Comparison of ENCODE assay signal across 18 cellular contexts in the genomic region with DNA sequence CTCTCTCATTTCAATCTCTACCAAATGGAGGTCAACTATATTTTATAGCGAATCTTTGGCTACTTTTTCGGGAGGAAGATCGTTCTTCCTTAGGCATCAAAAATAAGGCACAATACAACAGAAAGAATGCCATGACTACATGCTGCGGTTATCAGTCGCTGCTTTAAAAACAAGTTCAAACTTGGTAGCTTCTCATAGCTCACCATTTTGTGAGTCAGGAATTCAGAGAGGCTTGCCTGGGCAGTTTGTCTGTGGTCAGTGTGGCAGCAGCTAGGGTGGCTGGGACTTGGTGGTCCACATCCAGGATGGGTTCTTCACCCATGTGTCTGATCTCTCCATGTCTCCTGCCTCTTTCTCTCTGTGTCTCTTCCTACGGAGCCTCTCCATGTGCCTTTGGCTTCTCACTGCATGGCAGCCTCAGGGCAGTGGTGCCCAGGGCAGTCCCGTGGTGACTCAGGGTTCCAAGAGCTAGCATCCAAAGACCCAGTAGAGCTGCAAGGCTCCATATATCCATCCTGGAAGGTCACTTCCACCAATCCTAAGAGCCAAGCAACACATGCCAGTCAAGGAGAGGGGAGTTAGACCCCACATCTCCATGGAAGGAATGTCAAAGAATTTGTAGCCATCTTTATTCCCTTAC. TPM values are rescaled to one million over a fixed set of nuclear protein-coding genes. Genes with fewer than 3 reads are reported as not detected.
"Had no signal": no experiment of that assay in that cellular context is flagged by ENCODE, and none has a peak within 500 bp of the region (broad histone marks: within the 10 kb centered on the region; RNA-seq: fewer than 3 reads in every experiment).

No MANE protein-coding gene starts in this region.

- H3K4me3 ChIP-seq: gastroesophageal sphincter, spleen, thyroid gland had no signal

- H2AFZ ChIP-seq: parathyroid adenoma had no signal

- H3K36me3 Mint-ChIP-seq: natural killer cell, WTC11 had no signal

- H3K4me2 ChIP-seq: SK-N-SH had no signal

- ATAC-seq: activated CD4-positive, alpha-beta T cell treated with anti-CD3 and anti-CD28 coated beads for 36 hours; gastroesophageal sphincter; natural killer cell; sciatic nerve; WTC11 had no signal

- H3K27ac ChIP-seq: gastroesophageal sphincter, parathyroid adenoma, spleen, thyroid gland had no signal

- H3K27me3 ChIP-seq: gastroesophageal sphincter, spleen, thyroid gland had no signal

- H3K4me1 ChIP-seq: gastroesophageal sphincter, parathyroid adenoma, thyroid gland had no signal

- H3K4me3 Mint-ChIP-seq: activated CD4-positive, alpha-beta T cell treated with anti-CD3 and anti-CD28 coated beads for 36 hours; activated naive CD4-positive, alpha-beta T cell treated with anti-CD3 and anti-CD28 coated beads, Interleukin-2, amount 50 U/mL, for 24 hours; dendritic cell treated with granulocyte-macrophage colony-stimulating factor and Interleukin-4, amounts not matched to agents 40 ng/mL and 50 ng/mL, for 4 days; natural killer cell; T-helper 2 cell treated with Interferon-gamma antibody and Interleukin-4, amounts not matched to agents 5 μg/mL and 100 μg/mL, for 36 hours; WTC11 had no signal

- H3K27me3 Mint-ChIP-seq: activated CD4-positive, alpha-beta T cell treated with anti-CD3 and anti-CD28 coated beads for 36 hours; activated naive CD4-positive, alpha-beta T cell treated with anti-CD3 and anti-CD28 coated beads, Interleukin-2, amount 50 U/mL, for 24 hours had no signal

- H3K36me3 ChIP-seq: gastroesophageal sphincter, thyroid gland had no signal

- H3K9me3 ChIP-seq: gastroesophageal sphincter, SK-N-SH, spleen, thyroid gland had no signal

- DNase-seq: activated CD4-positive, alpha-beta T cell treated with anti-CD3 and anti-CD28 coated beads for 36 hours; activated CD4-positive, alpha-beta T cell treated with anti-CD3 and anti-CD28 coated beads, Interleukin-2, amount 50 U/mL, for 48 hours; activated effector memory CD4-positive, alpha-beta T cell treated with anti-CD3 and anti-CD28 coated beads, Interleukin-2, amount 50 U/mL, for 16 hours; effector memory CD4-positive, alpha-beta T cell; natural killer cell; SK-N-SH; spleen; stimulated activated naive CD4-positive, alpha-beta T cell; thyroid gland had no signal

- H3K79me2 ChIP-seq: parathyroid adenoma had no signal

- H3K9me3 Mint-ChIP-seq: activated naive CD4-positive, alpha-beta T cell treated with anti-CD3 and anti-CD28 coated beads, Interleukin-2, amount 50 U/mL, for 24 hours; dendritic cell treated with granulocyte-macrophage colony-stimulating factor and Interleukin-4, amounts not matched to agents 40 ng/mL and 50 ng/mL, for 4 days; natural killer cell; T-helper 2 cell treated with Interferon-gamma antibody and Interleukin-4, amounts not matched to agents 5 μg/mL and 100 μg/mL, for 36 hours; WTC11 had no signal

- H3K9ac ChIP-seq: parathyroid adenoma, SK-N-SH had no signal

- H3K27ac Mint-ChIP-seq: activated CD4-positive, alpha-beta T cell treated with anti-CD3 and anti-CD28 coated beads for 36 hours; dendritic cell treated with granulocyte-macrophage colony-stimulating factor and Interleukin-4, amounts not matched to agents 40 ng/mL and 50 ng/mL, for 4 days; T-helper 2 cell treated with Interferon-gamma antibody and Interleukin-4, amounts not matched to agents 5 μg/mL and 100 μg/mL, for 36 hours; WTC11 had no signal

RNA-seq across cellular contexts. Expression of gene SCML4, which starts 10.4 kb away (rescaled TPM):
- total RNA-seq: astrocyte, epithelial cell of proximal tubule, WTC11 had no signal
